ENCODE assay signal across 14 cellular contexts in genomic region chr3:72625616-72626337, GRCh38.
A peak's percentile ranks its signal among the peaks of the same experiment; 100 is the strongest.
DNase-seq lines count a peak whose midpoint lies in the region; ATAC-seq and TF ChIP-seq lines count a peak whose summit lies in the region.
"Had no signal": no experiment of that assay in that cellular context is flagged by ENCODE, and none has a peak within 500 bp of the region (broad histone marks: within the 10 kb centered on the region; RNA-seq: fewer than 3 reads in every experiment).

No MANE protein-coding gene starts in this region.

- H3K9me3 Mint-ChIP-seq in CD14-positive monocyte: no peaks in the 10 kb centered on the region
- no peaks in the 10 kb centered on the region for H3K9me3 Mint-ChIP-seq in HFFc6
- H3K9me3 Mint-ChIP-seq in endothelial cell (ENCODE audit: unreplicated experiment): no peaks in the 10 kb centered on the region

- peaks cover 0 to 4% of the 10 kb centered on the region in 2 donors for H3K36me3 Mint-ChIP-seq in CD14-positive monocyte
- no peaks in the 10 kb centered on the region for H3K36me3 Mint-ChIP-seq in HFFc6 (ENCODE audit: low read depth)
- no peaks in the 10 kb centered on the region for H3K36me3 Mint-ChIP-seq in endothelial cell (ENCODE audit: low read depth, unreplicated experiment)

- no peak for ATAC-seq in GM19452 (IDR thresholded peaks at IDR 0.05; ENCODE audit: unreplicated experiment)

- H3K4me3 Mint-ChIP-seq in CD14-positive monocyte (no peak overlapping the region), HFFc6 (no peak overlapping the region), endothelial cell (ENCODE audit: unreplicated experiment) (no peak overlapping the region)

- intact Hi-C loops in CD14-positive monocyte (cut with micrococcal nuclease): loop anchor here (5.0 to 10.0 kb wide), 3 partner anchors 128 to 181 kb away; partner anchors contain the start of gene RYBP (in 1 of the 2)

- H3K4me1 Mint-ChIP-seq in CD14-positive monocyte (peaks cover 52% of the 10 kb centered on the region), HFFc6 (ENCODE audit: low read depth) (0 out of 2 replicates have a peak, but pooled peaks cover 5% of the 10 kb centered on the region), endothelial cell (ENCODE audit: unreplicated experiment) (peaks cover 16% of the 10 kb centered on the region)

- H3K27ac Mint-ChIP-seq in CD14-positive monocyte (peak overlapping the region; percentile 68 to 96 (median 91)), HFFc6 (no peak overlapping the region), endothelial cell (ENCODE audit: unreplicated experiment) (no peak overlapping the region)

- no peak for TF ChIP-seq CTCF in CD14-positive monocyte (IDR thresholded peaks at IDR 0.05)
- no peak for TF ChIP-seq CTCF in HFFc6 (IDR thresholded peaks at IDR 0.05)
- no peak for TF ChIP-seq CTCF in endothelial cell (IDR thresholded peaks at IDR 0.05; ENCODE audit: unreplicated experiment)

- DNase-seq in CD14-positive monocyte (ENCODE audit: low spot score): peak; percentile 92
- peak; percentile 41 for DNase-seq in HFFc6
- peak; percentile 51 for DNase-seq in T1000 (lab: John Stamatoyannopoulos, UW)
- DNase-seq in iris pigment epithelial cell (ENCODE audit: low read depth): peak; percentile 78
- DNase-seq in middle frontal gyrus (ENCODE audit: extremely low spot score, low spot score): no peak
- no peak for DNase-seq in hepatic stellate cell (ENCODE audit: low spot score)
- DNase-seq in endothelial cell (ENCODE audit: low spot score): no peak
- DNase-seq: brain microvascular endothelial cell, COR-L47, glutamatergic neuron, NCI-H1436 treated with DMSO at 0.1 percent for 48 hours, SHP77, small intestine had no signal

- peaks cover 0 to 3% (median 0%) of the 10 kb centered on the region in 3 donors for H3K27me3 Mint-ChIP-seq in CD14-positive monocyte (ENCODE audit: low read depth in 3 of 3)
- peaks cover 12% of the 10 kb centered on the region for H3K27me3 Mint-ChIP-seq in HFFc6 (ENCODE audit: insufficient read depth)
- H3K27me3 Mint-ChIP-seq in endothelial cell (ENCODE audit: unreplicated experiment): peaks cover 4% of the 10 kb centered on the region

Comparison
In these comparisons a context has a peak if more than half of its experiments do, and no peak if none do; other contexts are left out.
1. DNase-seq: peak in CD14-positive monocyte (single experiment), HFFc6 (single experiment), T1000 (single experiment) and iris pigment epithelial cell (single experiment); none in middle frontal gyrus (single experiment), hepatic stellate cell (single experiment) and endothelial cell (single experiment).
2. H3K27ac Mint-ChIP-seq: peak in CD14-positive monocyte (7 of 7); none in HFFc6 (single experiment) and endothelial cell (single experiment).